Comparison of ENCODE assay signal across 30 cellular contexts in the genomic region with DNA sequence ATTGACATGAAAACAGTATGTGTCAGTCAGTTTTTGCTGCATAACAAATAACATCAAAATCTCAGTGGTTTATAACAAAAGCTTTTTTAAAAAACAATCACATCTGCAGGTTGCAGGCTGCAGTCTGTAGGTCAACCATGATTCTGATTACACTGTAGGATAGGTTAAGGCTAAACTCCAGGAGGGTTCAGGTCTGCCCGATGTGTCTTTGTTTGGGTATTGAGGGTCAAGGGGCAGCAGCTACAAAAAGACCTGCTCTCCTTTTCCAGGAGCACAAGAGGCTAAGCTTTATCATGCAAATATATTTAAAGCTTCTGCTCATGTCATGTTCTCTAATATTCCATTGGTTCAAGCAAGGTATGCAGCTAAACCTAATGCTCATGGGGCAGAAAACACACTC. TPM values are rescaled to one million over a fixed set of nuclear protein-coding genes. Genes with fewer than 3 reads are reported as not detected.
"Had no signal": no experiment of that assay in that cellular context is flagged by ENCODE, and none has a peak within 500 bp of the region (broad histone marks: within the 10 kb centered on the region; RNA-seq: fewer than 3 reads in every experiment).

No MANE protein-coding gene starts in this region.

- H3K27ac ChIP-seq: neutrophil, ovary, parathyroid adenoma, psoas muscle, right lobe of liver, sigmoid colon, suprapubic skin, testis, tibial artery, transverse colon, upper lobe of right lung, uterus had no signal

- H3K36me3 ChIP-seq: neutrophil, ovary, right lobe of liver, sigmoid colon, suprapubic skin, tibial artery, transverse colon, upper lobe of right lung, uterus had no signal

- H3K9me3 ChIP-seq: neutrophil, ovary, psoas muscle, right lobe of liver, suprapubic skin, testis, tibial artery, transverse colon, upper lobe of right lung, uterus had no signal

- H3K4me3 ChIP-seq: ovary, psoas muscle, right lobe of liver, sigmoid colon, suprapubic skin, testis, tibial artery, transverse colon, upper lobe of right lung, uterus had no signal

- DNase-seq: naive thymus-derived CD4-positive, alpha-beta T cell; natural killer cell; nucleus accumbens; ovary; posterior cingulate gyrus; psoas muscle; right cardiac atrium; right lobe of liver; sigmoid colon; small intestine; stimulated activated CD4-positive, alpha-beta T cell treated with anti-CD3 and anti-CD28 coated beads, Interleukin-15, amount 100 ng/mL, for 24 hours; stimulated activated CD4-positive, alpha-beta T cell treated with anti-CD3 and anti-CD28 coated beads, Interleukin-2, amount 100 ng/mL, for 24 hours; stimulated activated CD4-positive, alpha-beta T cell treated with anti-CD3 and anti-CD28 coated beads, Interleukin-2, amount 100 ng/mL, for 48 hours; stimulated activated CD4-positive, alpha-beta T cell treated with anti-CD3 and anti-CD28 coated beads, Interleukin-4, amount 100 ng/mL, for 4 hours; stimulated activated CD8-positive, alpha-beta memory T cell treated with anti-CD3 and anti-CD28 coated beads, Interleukin-4, amount 100 ng/mL, for 48 hours; stimulated activated naive CD4-positive, alpha-beta T cell; stimulated activated naive CD8-positive, alpha-beta T cell treated with anti-CD3 and anti-CD28 coated beads, Interleukin-15, amount 100 ng/mL, for 72 hours; stimulated activated naive CD8-positive, alpha-beta T cell treated with anti-CD3 and anti-CD28 coated beads, Interleukin-15, Interleukin-2, amounts not matched to agents 100 U/mL and 50 U/mL, for 24 hours; substantia nigra; testis; tibial artery; transverse colon; upper lobe of right lung; uterus had no signal

- FAIRE-seq: small intestine had no signal

- H3K4me1 ChIP-seq: parathyroid adenoma, psoas muscle, right lobe of liver, sigmoid colon, suprapubic skin, testis, tibial artery, transverse colon, upper lobe of right lung, uterus had no signal

- H3K27me3 ChIP-seq: neutrophil, ovary, right lobe of liver, sigmoid colon, suprapubic skin, testis, tibial artery, transverse colon, upper lobe of right lung, uterus had no signal

- ATAC-seq: naive thymus-derived CD4-positive, alpha-beta T cell; natural killer cell; psoas muscle; right cardiac atrium; right lobe of liver; stimulated activated memory B cell treated with anti-CD40 and anti-IgM and Interleukin-4, amounts not matched to agents 10 μg/mL and 1 μg/mL and 100 μg/mL, for 72 hours; stimulated activated naive CD8-positive, alpha-beta T cell treated with anti-CD3 and anti-CD28 coated beads, Interleukin-15, amount 100 ng/mL, for 72 hours; stimulated activated naive CD8-positive, alpha-beta T cell treated with anti-CD3 and anti-CD28 coated beads, Interleukin-15, Interleukin-2, amounts not matched to agents 100 U/mL and 50 U/mL, for 24 hours; upper lobe of right lung had no signal

- H2AFZ ChIP-seq: parathyroid adenoma had no signal

- H3K9ac ChIP-seq: parathyroid adenoma had no signal

- H3K79me2 ChIP-seq: parathyroid adenoma had no signal

RNA-seq across cellular contexts. Expression of gene GRIA1, which starts 18.2 kb away (rescaled TPM):
- total RNA-seq: naive thymus-derived CD4-positive, alpha-beta T cell; natural killer cell; progenitor cell of endocrine pancreas; renal cortical epithelial cell; right lobe of liver had no signal
- polyA plus RNA-seq: naive thymus-derived CD4-positive, alpha-beta T cell had no signal
